18 cellular contexts compared by ENCODE assay signal in the genomic region with DNA sequence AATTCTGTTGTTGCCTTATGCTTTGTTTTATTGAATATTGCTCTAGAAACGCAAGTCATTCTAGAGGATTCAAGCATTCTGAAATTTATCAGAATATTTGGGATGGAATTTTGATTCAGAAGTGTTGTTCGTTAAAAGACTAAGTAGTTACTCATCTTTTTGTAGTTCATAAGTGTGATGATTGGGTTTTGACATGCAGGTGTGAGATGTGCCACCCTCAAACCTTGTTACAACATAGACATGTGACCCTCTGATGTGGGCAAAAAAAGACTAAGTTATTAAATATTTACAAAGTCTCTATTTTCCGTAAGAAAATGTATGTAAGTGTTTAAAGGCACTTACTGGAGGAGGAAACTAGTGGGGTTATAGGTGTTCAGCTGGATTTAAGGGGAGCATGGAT. TPM values are rescaled to one million over a fixed set of nuclear protein-coding genes. Genes with fewer than 3 reads are reported as not detected.
DNase-seq lines count a peak whose midpoint lies in the region; ATAC-seq, FAIRE-seq and TF ChIP-seq lines count a peak whose summit lies in the region.
"Had no signal": no experiment of that assay in that cellular context is flagged by ENCODE, and none has a peak within 500 bp of the region (broad histone marks: within the 10 kb centered on the region; RNA-seq: fewer than 3 reads in every experiment).

No MANE protein-coding gene starts in this region.

- no peak overlapping the region for H3K4me3 Mint-ChIP-seq in central memory CD8-positive, alpha-beta T cell
- peak overlapping the region; percentile 56 for H3K4me3 Mint-ChIP-seq in natural killer cell treated with Interleukin-12 subunit alpha and Interleukin-12 subunit beta and Interleukin-15 and Interleukin-18, amount 100 ng/mL, for 72 hours
- H3K4me3 Mint-ChIP-seq: nephron progenitor cell had no signal

- no peak overlapping the region for H3K4me3 ChIP-seq in left ventricle myocardium inferior
- H3K4me3 ChIP-seq in upper lobe of left lung = no peak overlapping the region
- H3K4me3 ChIP-seq in small intestine (ENCODE audit: low read depth in 1 of 2, low read length in 2 of 2) = no peak overlapping the region
- H3K4me3 ChIP-seq: cardiac muscle cell, hepatocyte, Peyer's patch had no signal

- DNase-seq in left ventricle myocardium inferior (no peak), Right ventricle myocardium inferior (ENCODE audit: missing footprints) (no peak), upper lobe of left lung (no peak), small intestine (no peak)
- DNase-seq in central memory CD8-positive, alpha-beta T cell (ENCODE audit: low spot score in 2 of 2) = no peak
- DNase-seq in natural killer cell treated with Interleukin-12 subunit alpha and Interleukin-12 subunit beta and Interleukin-15 and Interleukin-18, amount 100 ng/mL, for 72 hours (ENCODE audit: low spot score) = no peak
- DNase-seq: activated CD4-positive, alpha-beta T cell treated with anti-CD3 and anti-CD28 coated beads, Interleukin-2, amount 50 U/mL, for 48 hours; activated gamma-delta T cell treated with Interleukin-2 at 50 U/mL for 16 hours; DMS 273 treated with DMSO at 0.1 percent for 48 hours; NCI-H1930; NCI-H526; nephron progenitor cell; Peyer's patch had no signal

- TF ChIP-seq EP300 in upper lobe of left lung (IDR thresholded peaks at IDR 0.05) = no peak

- H3K4me1 ChIP-seq in left ventricle myocardium inferior (peaks cover 73% of the 10 kb centered on the region), upper lobe of left lung (peaks cover 43 to 53% (median 47%) of the 10 kb centered on the region in 4 donors), small intestine (ENCODE audit: control insufficient read depth in 2 of 2, insufficient read depth in 1 of 2, low read depth in 1 of 2, low read length in 1 of 2) (peaks cover 3 to 9% of the 10 kb centered on the region in 2 donors)

- peaks cover 61% of the 10 kb centered on the region for H3K4me1 Mint-ChIP-seq in central memory CD8-positive, alpha-beta T cell
- peaks cover 42 to 56% of the 10 kb centered on the region in 2 donors for H3K4me1 Mint-ChIP-seq in natural killer cell treated with Interleukin-12 subunit alpha and Interleukin-12 subunit beta and Interleukin-15 and Interleukin-18, amount 100 ng/mL, for 72 hours (ENCODE audit: low read depth in 2 of 2)

- H3K36me3 ChIP-seq in left ventricle myocardium inferior (peaks cover 38% of the 10 kb centered on the region), upper lobe of left lung (peaks cover 6 to 69% (median 23%) of the 10 kb centered on the region in 4 donors), small intestine (ENCODE audit: control insufficient read depth in 2 of 2, insufficient read depth in 2 of 2, low read length in 2 of 2) (peaks cover 5 to 14% of the 10 kb centered on the region in 2 donors)

- H3K27ac ChIP-seq in left ventricle myocardium inferior (replicated peaks) (peak overlapping the region; percentile 70), upper lobe of left lung (peak overlapping the region in 3 of 4 donors; percentile 4 to 66 (median 45)), small intestine (ENCODE audit: low read depth in 1 of 2, low read length in 1 of 2) (peak overlapping the region in 1 of 2 donors; percentile 34)
- H3K27ac ChIP-seq: cardiac muscle cell, hepatocyte, Peyer's patch had no signal

- H3K27me3 ChIP-seq in left ventricle myocardium inferior (ENCODE audit: low read depth) (no peaks in the 10 kb centered on the region), upper lobe of left lung (no peaks in the 10 kb centered on the region), small intestine (ENCODE audit: control insufficient read depth in 2 of 2, insufficient read depth in 2 of 2, low read length in 2 of 2) (no peaks in the 10 kb centered on the region)
- H3K27me3 ChIP-seq: cardiac muscle cell, hepatocyte, Peyer's patch had no signal

- TF ChIP-seq CTCF in left ventricle myocardium inferior (IDR thresholded peaks at IDR 0.05; ENCODE audit: borderline replicate concordance) (no peak), upper lobe of left lung (IDR thresholded peaks at IDR 0.05) (no peak)

- peak overlapping the region; percentile 83 for H3K27ac Mint-ChIP-seq in central memory CD8-positive, alpha-beta T cell (ENCODE audit: low read depth)
- peak overlapping the region; percentile 29 to 66 for H3K27ac Mint-ChIP-seq in natural killer cell treated with Interleukin-12 subunit alpha and Interleukin-12 subunit beta and Interleukin-15 and Interleukin-18, amount 100 ng/mL, for 72 hours
- H3K27ac Mint-ChIP-seq: nephron progenitor cell had no signal

- H3K9me3 ChIP-seq in left ventricle myocardium inferior (replicated peaks) (no peaks in the 10 kb centered on the region), upper lobe of left lung (no peaks in the 10 kb centered on the region), small intestine (ENCODE audit: control insufficient read depth, low read depth) (no peaks in the 10 kb centered on the region)
- H3K9me3 ChIP-seq: Peyer's patch had no signal

- intact Hi-C loops in left ventricle myocardium inferior (cut with micrococcal nuclease) (loop anchor here (2.0 kb wide), 1 partner anchor 16 kb away; no protein-coding TSS in a partner anchor), Right ventricle myocardium inferior (cut with DNase I) (no loop called here)

- peaks cover 18% of the 10 kb centered on the region for H3K36me3 Mint-ChIP-seq in central memory CD8-positive, alpha-beta T cell (ENCODE audit: insufficient read depth)
- peaks cover 22% of the 10 kb centered on the region for H3K36me3 Mint-ChIP-seq in natural killer cell treated with Interleukin-12 subunit alpha and Interleukin-12 subunit beta and Interleukin-15 and Interleukin-18, amount 100 ng/mL, for 72 hours

- no peak for ATAC-seq in Right ventricle myocardium inferior
- no peak for ATAC-seq in central memory CD8-positive, alpha-beta T cell (replicated peaks; ENCODE audit: extremely low read depth, poor library complexity, severe bottlenecking)
- no peak for ATAC-seq in natural killer cell treated with Interleukin-12 subunit alpha and Interleukin-12 subunit beta and Interleukin-15 and Interleukin-18, amount 100 ng/mL, for 72 hours
- no peak for ATAC-seq in upper lobe of left lung (ENCODE audit: low FRiP score in 2 of 2)
- no peak for ATAC-seq in HG02970 (IDR thresholded peaks at IDR 0.05; ENCODE audit: low FRiP score, unreplicated experiment)
- ATAC-seq in HG03457 (IDR thresholded peaks at IDR 0.05; ENCODE audit: unreplicated experiment) = no peak
- ATAC-seq: left lobe of liver had no signal

- H3K27me3 Mint-ChIP-seq in central memory CD8-positive, alpha-beta T cell = no peaks in the 10 kb centered on the region
- no peaks in the 10 kb centered on the region for H3K27me3 Mint-ChIP-seq in natural killer cell treated with Interleukin-12 subunit alpha and Interleukin-12 subunit beta and Interleukin-15 and Interleukin-18, amount 100 ng/mL, for 72 hours

- no peak for FAIRE-seq in small intestine (lab: Jason Lieb, UNC)

- no peak for TF ChIP-seq POLR2A in upper lobe of left lung (IDR thresholded peaks at IDR 0.05)

- H3K9me3 Mint-ChIP-seq in central memory CD8-positive, alpha-beta T cell = no peaks in the 10 kb centered on the region
- H3K9me3 Mint-ChIP-seq in natural killer cell treated with Interleukin-12 subunit alpha and Interleukin-12 subunit beta and Interleukin-15 and Interleukin-18, amount 100 ng/mL, for 72 hours = no peaks in the 10 kb centered on the region
- H3K9me3 Mint-ChIP-seq: nephron progenitor cell had no signal

- WGBS in upper lobe of left lung, 2 donors = 81 to 84% methylated on average over 3 of the region's 3 CpGs
- WGBS in small intestine, 3 donors = 69 to 87% (median 83%) methylated on average over 3 of the region's 3 CpGs

RNA-seq across cellular contexts. Expression of gene YWHAH, which starts 8.9 kb away (rescaled TPM):
- total RNA-seq in left ventricle myocardium inferior = 67.2 TPM
- total RNA-seq in Right ventricle myocardium inferior = 85.3 TPM
- 100 to 1,000 TPM in 1 of 2 donors, 10 to 100 TPM in 1; 99.2 to 191 TPM for total RNA-seq in natural killer cell treated with Interleukin-12 subunit alpha and Interleukin-12 subunit beta and Interleukin-15 and Interleukin-18, amount 100 ng/mL, for 72 hours
- 100 to 1,000 TPM in 5 of 6 donors, 10 to 100 TPM in 1; 46.1 to 208 (median 164) TPM for total RNA-seq in upper lobe of left lung
- 10 to 100 TPM; 81.0 to 99.1 (median 98.6) TPM for polyA plus RNA-seq in small intestine
